In genomic region chr17:49963626-49964538, GRCh38 we compare ENCODE assay signal across 15 cellular contexts. TPM values are rescaled to one million over a fixed set of nuclear protein-coding genes. Genes with fewer than 3 reads are reported as not detected.
DNase-seq lines count a peak whose midpoint lies in the region; ATAC-seq, FAIRE-seq and TF ChIP-seq lines count a peak whose summit lies in the region.
"Had no signal": no experiment of that assay in that cellular context is flagged by ENCODE, and none has a peak within 500 bp of the region (broad histone marks: within the 10 kb centered on the region; RNA-seq: fewer than 3 reads in every experiment).

No MANE protein-coding gene starts in this region.

- no peaks in the 10 kb centered on the region for H3K9me3 Mint-ChIP-seq in activated naive CD8-positive, alpha-beta T cell treated with anti-CD3 and anti-CD28 coated beads for 36 hours
- peaks cover 1% of the 10 kb centered on the region for H3K9me3 Mint-ChIP-seq in memory B cell

- WGBS in ovary, 3 donors: 6 to 10% (median 8%) methylated on average over 58 of the region's 58 CpGs

- DNase-seq in stimulated activated CD4-positive, alpha-beta T cell treated with anti-CD3 and anti-CD28 coated beads, Interleukin-15, amount 100 ng/mL, for 24 hours: peak; percentile 28
- DNase-seq in stimulated activated CD4-positive, alpha-beta T cell treated with anti-CD3 and anti-CD28 coated beads, Interleukin-2, amount 100 ng/mL, for 24 hours: no peak
- no peak for DNase-seq in activated naive CD8-positive, alpha-beta T cell treated with anti-CD3 and anti-CD28 coated beads for 36 hours
- DNase-seq in memory B cell (ENCODE audit: low spot score in 2 of 2) (no peak), urothelium cell line (ENCODE audit: low spot score) (no peak), ovary (no peak), D721Med (ENCODE audit: insufficient read length, low spot score) (no peak)
- DNase-seq: CD4-positive, CD25-positive, alpha-beta regulatory T cell; cortex of kidney; head of caudate nucleus; mucosa of descending colon; NCI-H1092; stimulated activated CD4-positive, alpha-beta T cell treated with anti-CD3 and anti-CD28 coated beads, Interleukin-12 subunit alpha, Interleukin-12 subunit beta, amount 100 ng/mL, for 4 hours had no signal

- no peaks in the 10 kb centered on the region for H3K36me3 Mint-ChIP-seq in activated naive CD8-positive, alpha-beta T cell treated with anti-CD3 and anti-CD28 coated beads for 36 hours
- peaks cover 3% of the 10 kb centered on the region for H3K36me3 Mint-ChIP-seq in memory B cell

- H3K4me3 ChIP-seq in ovary: no peak overlapping the region
- H3K4me3 ChIP-seq: mucosa of descending colon had no signal

- H3K27ac Mint-ChIP-seq in activated naive CD8-positive, alpha-beta T cell treated with anti-CD3 and anti-CD28 coated beads for 36 hours: no peak overlapping the region
- peak overlapping the region; percentile 73 for H3K27ac Mint-ChIP-seq in memory B cell

- ATAC-seq in memory B cell (ENCODE audit: low read depth): no peak
- ATAC-seq in HG03442 (IDR thresholded peaks at IDR 0.05; ENCODE audit: unreplicated experiment): no peak
- ATAC-seq: mucosa of descending colon had no signal

- TF ChIP-seq POLR2A in ovary (IDR thresholded peaks at IDR 0.05): no peak

- FAIRE-seq in urothelium cell line (lab: Jason Lieb, UNC): peak; percentile 20
- no peak for FAIRE-seq in D721Med (lab: Jason Lieb, UNC)

- intact Hi-C loops in ovary (cut with DNase I): no loop called here

- peaks cover 3% of the 10 kb centered on the region for H3K4me1 ChIP-seq in ovary (ENCODE audit: insufficient read depth)

- peaks cover 21% of the 10 kb centered on the region for H3K4me1 Mint-ChIP-seq in activated naive CD8-positive, alpha-beta T cell treated with anti-CD3 and anti-CD28 coated beads for 36 hours
- peaks cover 20% of the 10 kb centered on the region for H3K4me1 Mint-ChIP-seq in memory B cell

- peaks cover 71% of the 10 kb centered on the region for H3K27me3 Mint-ChIP-seq in activated naive CD8-positive, alpha-beta T cell treated with anti-CD3 and anti-CD28 coated beads for 36 hours
- peaks cover 47% of the 10 kb centered on the region for H3K27me3 Mint-ChIP-seq in memory B cell

- peaks cover 22% of the 10 kb centered on the region for H3K27me3 ChIP-seq in ovary

- H3K4me3 Mint-ChIP-seq in activated naive CD8-positive, alpha-beta T cell treated with anti-CD3 and anti-CD28 coated beads for 36 hours: peak overlapping the region; percentile 62
- H3K4me3 Mint-ChIP-seq in memory B cell: no peak overlapping the region

- no peak overlapping the region for H3K27ac ChIP-seq in ovary

- no peak for TF ChIP-seq EP300 in ovary (IDR thresholded peaks at IDR 0.05)

- TF ChIP-seq CTCF in ovary (IDR thresholded peaks at IDR 0.05) (no peak), D721Med (IDR thresholded peaks at IDR 0.05; ENCODE audit: insufficient read depth, missing control alignments) (no peak)

- H3K36me3 ChIP-seq in ovary: no peaks in the 10 kb centered on the region

- no peaks in the 10 kb centered on the region for H3K9me3 ChIP-seq in ovary
- H3K9me3 ChIP-seq: mucosa of descending colon had no signal

RNA-seq across cellular contexts. Expression of gene DLX4, which starts 5.1 kb away (rescaled TPM):
- under 1 TPM; 0.62 to 0.70 TPM for total RNA-seq in activated naive CD8-positive, alpha-beta T cell treated with anti-CD3 and anti-CD28 coated beads for 36 hours
- total RNA-seq in ovary: under 1 TPM in 1 of 7 donors, not detected in 6; 0.10 TPM
- polyA plus RNA-seq in ovary: not detected
- total RNA-seq: CD4-positive, CD25-positive, alpha-beta regulatory T cell; T-helper 1 cell treated with Interleukin-12 subunit alpha and Interleukin-12 subunit beta and Interleukin-4 antibody, amounts not matched to agents 30 ng/mL and 1 ng/mL, for 36 hours had no signal
- polyA plus RNA-seq: CD4-positive, CD25-positive, alpha-beta regulatory T cell had no signal

RNA-seq across cellular contexts. Expression of gene DLX3, which starts 31.1 kb away (rescaled TPM):
- total RNA-seq in activated naive CD8-positive, alpha-beta T cell treated with anti-CD3 and anti-CD28 coated beads for 36 hours: under 1 TPM; 0.16 to 0.19 TPM
- 1 to 10 TPM in 1 of 7 donors, under 1 TPM in 5, not detected in 1; 0.11 to 1.3 (median 0.41) TPM for total RNA-seq in ovary
- under 1 TPM; 0.10 to 0.23 TPM for polyA plus RNA-seq in ovary
- total RNA-seq: CD4-positive, CD25-positive, alpha-beta regulatory T cell; T-helper 1 cell treated with Interleukin-12 subunit alpha and Interleukin-12 subunit beta and Interleukin-4 antibody, amounts not matched to agents 30 ng/mL and 1 ng/mL, for 36 hours had no signal
